ENCODE assay signal across 11 cellular contexts in genomic region chr10:86644412-86645110, GRCh38. TPM values are rescaled to one million over a fixed set of nuclear protein-coding genes. Genes with fewer than 3 reads are reported as not detected.
A peak's percentile ranks its signal among the peaks of the same experiment; 100 is the strongest.
DNase-seq lines count a peak whose midpoint lies in the region; ATAC-seq and TF ChIP-seq lines count a peak whose summit lies in the region.
"Had no signal": no experiment of that assay in that cellular context is flagged by ENCODE, and none has a peak within 500 bp of the region (broad histone marks: within the 10 kb centered on the region; RNA-seq: fewer than 3 reads in every experiment).

No MANE protein-coding gene starts in this region.

- H3K9me2 ChIP-seq in Karpas-422 (replicated peaks; ENCODE audit: insufficient read depth, low read length), result no peaks in the 10 kb centered on the region

- no peaks in the 10 kb centered on the region for H3K36me3 Mint-ChIP-seq in activated T-cell treated with anti-CD3 and anti-CD28 coated beads, Interleukin-2, amount 50 U/mL, for 4 hours (ENCODE audit: insufficient read depth)

- no peaks in the 10 kb centered on the region for H4K20me1 ChIP-seq in Karpas-422 (ENCODE audit: insufficient read depth, low read depth, low read length)

- H3K27me3 Mint-ChIP-seq in activated T-cell treated with anti-CD3 and anti-CD28 coated beads, Interleukin-2, amount 50 U/mL, for 4 hours (ENCODE audit: low read depth), result peaks cover 16% of the 10 kb centered on the region
- H3K27me3 Mint-ChIP-seq: CD4-positive, alpha-beta memory T cell had no signal

- peaks cover 27% of the 10 kb centered on the region for H3K4me1 ChIP-seq in Karpas-422 (ENCODE audit: low read length)
- H3K4me1 ChIP-seq in thymus (ENCODE audit: control insufficient read depth, insufficient read depth, low read length), result no peaks in the 10 kb centered on the region

- no peak for TF ChIP-seq CTCF in fibroblast of mammary gland (conservative IDR thresholded peaks at IDR 0.05; ENCODE audit: control insufficient read depth, insufficient read depth, low read depth, low read length)

- peaks cover 10% of the 10 kb centered on the region for H3K4me1 Mint-ChIP-seq in activated T-cell treated with anti-CD3 and anti-CD28 coated beads, Interleukin-2, amount 50 U/mL, for 4 hours (ENCODE audit: low read depth)

- H3K36me3 ChIP-seq in Karpas-422 (ENCODE audit: insufficient read depth, low read length) (no peaks in the 10 kb centered on the region), thymus (ENCODE audit: control insufficient read depth, insufficient read depth) (no peaks in the 10 kb centered on the region)

- ATAC-seq in activated T-cell treated with anti-CD3 and anti-CD28 coated beads, Interleukin-2, amount 50 U/mL, for 4 hours, result peak; percentile 28 to 64

- WGBS in thymus, result 91% methylated on average over 8 of the region's 8 CpGs

- peak overlapping the region; percentile 82; the same call in 1 of the 2 replicates for H2AFZ ChIP-seq in Karpas-422 (ENCODE audit: low read length)

- H3K9ac ChIP-seq in Karpas-422 (ENCODE audit: low read length), result peak overlapping the region; percentile 61

- no peaks in the 10 kb centered on the region for H3K79me2 ChIP-seq in Karpas-422 (ENCODE audit: low read length)

- H3K4me3 ChIP-seq in Karpas-422 (ENCODE audit: low read length), result peak overlapping the region; percentile 55; the same call in 1 of the 2 replicates
- H3K4me3 ChIP-seq in fibroblast of mammary gland (ENCODE audit: control insufficient read depth, low read depth, low read length), result no peak overlapping the region
- no peak overlapping the region for H3K4me3 ChIP-seq in thymus (ENCODE audit: low read length)

- no peak overlapping the region for H3K4me3 Mint-ChIP-seq in activated T-cell treated with anti-CD3 and anti-CD28 coated beads, Interleukin-2, amount 50 U/mL, for 4 hours
- H3K4me3 Mint-ChIP-seq: CD4-positive, alpha-beta memory T cell had no signal

- H3K27me3 ChIP-seq in Karpas-422 (ENCODE audit: low read length), result no peaks in the 10 kb centered on the region
- no peaks in the 10 kb centered on the region for H3K27me3 ChIP-seq in thymus (ENCODE audit: control insufficient read depth, insufficient read depth)

- no peak for DNase-seq in activated T-cell treated with anti-CD3 and anti-CD28 coated beads, Interleukin-2, amount 50 U/mL, for 4 hours
- DNase-seq in activated T-cell treated with anti-CD3 and anti-CD28 coated beads, Interleukin-2, amount 50 U/mL, for 1 hour, result no peak
- peak; percentile 62 for DNase-seq in Karpas-422
- DNase-seq in fibroblast of mammary gland (ENCODE audit: low read depth), result peak; percentile 57
- DNase-seq in NCI-H1417 treated with DMSO at 0.1 percent for 48 hours (lab: John Stamatoyannopoulos, UW), result no peak
- DNase-seq in NCI-H2227 (lab: John Stamatoyannopoulos, UW; ENCODE audit: unreplicated experiment), result no peak
- DNase-seq in midbrain (lab: John Stamatoyannopoulos, UW), result no peak
- DNase-seq: activated CD4-positive, CD25-positive, alpha-beta regulatory T cell treated with anti-CD3 and anti-CD28 coated beads, Interleukin-2, amount 50 U/mL, for 72 hours; CD4-positive, alpha-beta memory T cell; NCI-H2081 had no signal

- peaks cover 12% of the 10 kb centered on the region for H3K9me3 Mint-ChIP-seq in activated T-cell treated with anti-CD3 and anti-CD28 coated beads, Interleukin-2, amount 50 U/mL, for 4 hours

- peak overlapping the region; percentile 87 for H3K27ac ChIP-seq in Karpas-422 (ENCODE audit: low read length)
- peak overlapping the region; percentile 37 for H3K27ac ChIP-seq in thymus (ENCODE audit: low read depth)

- no peaks in the 10 kb centered on the region for H3K9me3 ChIP-seq in Karpas-422 (ENCODE audit: low read length)
- H3K9me3 ChIP-seq in thymus (ENCODE audit: control insufficient read depth), result no peaks in the 10 kb centered on the region

- peak overlapping the region; percentile 71 for H3K4me2 ChIP-seq in Karpas-422 (ENCODE audit: low read depth, low read length, poor library complexity, severe bottlenecking)

RNA-seq across cellular contexts. Expression of gene OPN4, which starts 9.8 kb away (rescaled TPM):
- not detected for total RNA-seq in activated T-cell treated with anti-CD3 and anti-CD28 coated beads, Interleukin-2, amount 50 U/mL, for 4 hours
- total RNA-seq in Karpas-422 (2014; rRNA removed; shearing (Covaris generic); ENCODE audit: low replicate concordance), result not detected in 2 replicates
- 0.09 TPM for polyA plus RNA-seq in thymus
- total RNA-seq: CD4-positive, alpha-beta memory T cell had no signal
- polyA plus RNA-seq: CD4-positive, alpha-beta memory T cell had no signal

RNA-seq across cellular contexts. Expression of gene LDB3, which starts 23.8 kb away (rescaled TPM):
- total RNA-seq in activated T-cell treated with anti-CD3 and anti-CD28 coated beads, Interleukin-2, amount 50 U/mL, for 4 hours, result under 1 TPM in 2 of 3 donors, not detected in 1; 0.03 to 0.24 TPM
- total RNA-seq in Karpas-422 (2014; rRNA removed; shearing (Covaris generic); ENCODE audit: low replicate concordance), result 8.3 and 15.5 TPM in 2 replicates
- 2.9 TPM for polyA plus RNA-seq in thymus
- polyA plus RNA-seq: CD4-positive, alpha-beta memory T cell had no signal

Comparison
In these comparisons a context has a peak if more than half of its experiments do, and no peak if none do; other contexts are left out.
1. DNase-seq: peak in Karpas-422 (single experiment) and fibroblast of mammary gland (single experiment); none in activated T-cell treated with anti-CD3 and anti-CD28 coated beads, Interleukin-2, amount 50 U/mL, for 4 hours (single experiment), activated T-cell treated with anti-CD3 and anti-CD28 coated beads, Interleukin-2, amount 50 U/mL, for 1 hour (single experiment), NCI-H1417 treated with DMSO at 0.1 percent for 48 hours (single experiment), NCI-H2227 (single experiment) and midbrain (single experiment).